8 cellular contexts compared by ENCODE assay signal in the genomic region with DNA sequence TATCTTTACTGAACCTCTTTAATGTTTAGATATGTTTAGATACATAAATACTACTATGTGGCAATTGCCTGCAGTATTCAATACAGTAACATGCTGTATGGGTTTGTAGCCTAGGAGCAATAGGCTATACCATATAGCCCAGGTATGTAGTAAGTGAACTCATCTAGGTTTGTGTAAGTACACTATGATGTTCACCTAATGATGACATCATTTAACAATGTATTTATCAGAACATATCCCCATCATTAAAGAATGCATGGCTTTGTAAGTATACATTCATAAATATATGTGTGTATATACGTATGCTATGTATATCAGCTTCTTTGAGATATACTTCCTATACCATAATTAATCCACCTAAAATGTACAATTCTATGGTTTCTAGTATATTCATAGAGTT.
"Had no signal": no experiment of that assay in that cellular context is flagged by ENCODE, and none has a peak within 500 bp of the region (broad histone marks: within the 10 kb centered on the region; RNA-seq: fewer than 3 reads in every experiment).

No MANE protein-coding gene starts in this region.

- H3K4me3 ChIP-seq: GM12878 had no signal

- FAIRE-seq: G401.6, GM12878, GM12891, GM12892, GM18507, GM19239 had no signal

- ATAC-seq: GM12878 had no signal

- DNase-seq: GDM1, GF-D8 had no signal
